Comparison of ENCODE assay signal across 10 cellular contexts in the genomic region with DNA sequence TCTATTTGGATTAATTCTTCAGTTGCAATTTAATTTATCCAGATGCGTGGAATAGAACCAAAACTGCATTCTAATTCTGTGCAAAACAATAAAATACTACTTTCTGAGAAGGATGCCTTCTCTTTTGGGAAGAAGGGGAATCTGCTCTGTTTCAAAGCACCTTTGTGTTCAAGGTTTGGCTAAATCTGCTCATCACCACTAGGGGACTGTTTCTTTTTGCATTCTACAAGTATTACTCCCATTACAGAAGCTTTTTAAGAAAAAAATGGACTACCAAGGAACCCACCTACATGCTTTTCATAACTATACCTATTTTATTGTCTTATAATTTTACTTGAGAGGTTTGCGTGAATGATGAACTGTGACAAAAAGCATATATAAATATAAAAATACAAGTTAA. TPM values are rescaled to one million over a fixed set of nuclear protein-coding genes. Genes with fewer than 3 reads are reported as not detected.
DNase-seq lines count a peak whose midpoint lies in the region; ATAC-seq and TF ChIP-seq lines count a peak whose summit lies in the region.
"Had no signal": no experiment of that assay in that cellular context is flagged by ENCODE, and none has a peak within 500 bp of the region (broad histone marks: within the 10 kb centered on the region; RNA-seq: fewer than 3 reads in every experiment).

No MANE protein-coding gene starts in this region.

- H3K36me3 Mint-ChIP-seq in type B pancreatic cell = peaks cover 16% of the 10 kb centered on the region

- H2AFZ ChIP-seq in OCI-LY1 (ENCODE audit: low read length) = no peak overlapping the region

- no peaks in the 10 kb centered on the region for H3K9me3 Mint-ChIP-seq in type B pancreatic cell
- H3K9me3 Mint-ChIP-seq: naive B cell had no signal

- no peaks in the 10 kb centered on the region for H4K20me1 ChIP-seq in OCI-LY1 (ENCODE audit: insufficient read depth, low read length)

- H3K27me3 ChIP-seq in left ventricle myocardium inferior (ENCODE audit: low read depth) (no peaks in the 10 kb centered on the region), OCI-LY1 (ENCODE audit: insufficient read depth, low read length) (no peaks in the 10 kb centered on the region)

- H3K4me1 ChIP-seq in left ventricle myocardium inferior (peaks cover 33% of the 10 kb centered on the region), OCI-LY1 (ENCODE audit: insufficient read depth, low read length, severe bottlenecking) (peaks cover 34% of the 10 kb centered on the region)

- H3K9me3 ChIP-seq in left ventricle myocardium inferior (replicated peaks) (no peaks in the 10 kb centered on the region), OCI-LY1 (ENCODE audit: low read length) (no peaks in the 10 kb centered on the region)

- no peak overlapping the region for H3K27ac Mint-ChIP-seq in type B pancreatic cell

- H3K9ac ChIP-seq in OCI-LY1 (ENCODE audit: low read length) = no peak overlapping the region

- H3F3A ChIP-seq in OCI-LY1 (ENCODE audit: insufficient read depth, low read length) = no peaks in the 10 kb centered on the region

- no peak overlapping the region for H3K4me3 Mint-ChIP-seq in type B pancreatic cell

- ATAC-seq in HG02763 (IDR thresholded peaks at IDR 0.05; ENCODE audit: unreplicated experiment) = no peak
- ATAC-seq in HG02840 (IDR thresholded peaks at IDR 0.05; ENCODE audit: low FRiP score, unreplicated experiment) = no peak

- no peak overlapping the region for H3K4me2 ChIP-seq in OCI-LY1 (ENCODE audit: low read length)

- H3K9me2 ChIP-seq in OCI-LY1 (ENCODE audit: low read depth, low read length) = no peaks in the 10 kb centered on the region

- H3K79me2 ChIP-seq in OCI-LY1 (ENCODE audit: insufficient read depth, low read length) = peaks cover 97% of the 10 kb centered on the region

- H3K36me3 ChIP-seq in left ventricle myocardium inferior = peaks cover 19% of the 10 kb centered on the region
- H3K36me3 ChIP-seq in OCI-LY1 (ENCODE audit: insufficient read depth, low read length) = peaks cover 60% of the 10 kb centered on the region

- H3K4me3 ChIP-seq in left ventricle myocardium inferior (no peak overlapping the region), OCI-LY1 (ENCODE audit: low read depth, low read length, poor library complexity, severe bottlenecking) (no peak overlapping the region), epithelial cell of esophagus (ENCODE audit: low read length) (no peak overlapping the region)

- no peaks in the 10 kb centered on the region for H3K27me3 Mint-ChIP-seq in type B pancreatic cell
- H3K27me3 Mint-ChIP-seq: naive B cell had no signal

- DNase-seq in left ventricle myocardium inferior (no peak), cardiac septum (ENCODE audit: low spot score) (no peak), epithelial cell of esophagus (ENCODE audit: low read depth) (no peak), type B pancreatic cell (ENCODE audit: extremely low spot score, unreplicated experiment) (no peak)
- no peak for DNase-seq in activated CD8-positive, alpha-beta memory T cell treated with anti-CD3 and anti-CD28 coated beads for 24 hours
- DNase-seq: naive B cell; stimulated activated CD4-positive, alpha-beta T cell treated with anti-CD3 and anti-CD28 coated beads, Interleukin-4, amount 100 ng/mL, for 4 hours had no signal

- intact Hi-C loops in left ventricle myocardium inferior (cut with micrococcal nuclease) = no loop called here
- intact Hi-C loops in cardiac septum (cut with DNase I) = no loop called here

- TF ChIP-seq CTCF in left ventricle myocardium inferior (IDR thresholded peaks at IDR 0.05; ENCODE audit: borderline replicate concordance) (peak; percentile 32), OCI-LY1 (IDR thresholded peaks at IDR 0.05; ENCODE audit: low read length) (peak; percentile 44), epithelial cell of esophagus (IDR thresholded peaks at IDR 0.05; ENCODE audit: insufficient read depth, low read depth, low read length, missing control alignments) (peak; percentile 31), type B pancreatic cell (conservative IDR thresholded peaks at IDR 0.05) (peak; percentile 71)

- H3K4me1 Mint-ChIP-seq in type B pancreatic cell (ENCODE audit: unreplicated experiment) = peaks cover 16% of the 10 kb centered on the region

- H3K27ac ChIP-seq in left ventricle myocardium inferior (replicated peaks) (no peak overlapping the region), OCI-LY1 (ENCODE audit: low read depth, low read length, poor library complexity, severe bottlenecking) (no peak overlapping the region)

RNA-seq across cellular contexts. Expression of a gene that starts 18.2 kb away (rescaled TPM):
- 61.9 TPM for total RNA-seq in left ventricle myocardium inferior
- 30.2 TPM for total RNA-seq in cardiac septum
- total RNA-seq in type B pancreatic cell (ENCODE audit: low replicate concordance) = 40.7 and 74.8 TPM in 2 replicates

RNA-seq across cellular contexts. Expression of a gene that starts 18.2 kb away (rescaled TPM):
- 4.7 TPM for total RNA-seq in left ventricle myocardium inferior
- total RNA-seq in cardiac septum = 5.0 TPM
- total RNA-seq in type B pancreatic cell (ENCODE audit: low replicate concordance) = 11.9 and 28.8 TPM in 2 replicates
